In the genomic region with DNA sequence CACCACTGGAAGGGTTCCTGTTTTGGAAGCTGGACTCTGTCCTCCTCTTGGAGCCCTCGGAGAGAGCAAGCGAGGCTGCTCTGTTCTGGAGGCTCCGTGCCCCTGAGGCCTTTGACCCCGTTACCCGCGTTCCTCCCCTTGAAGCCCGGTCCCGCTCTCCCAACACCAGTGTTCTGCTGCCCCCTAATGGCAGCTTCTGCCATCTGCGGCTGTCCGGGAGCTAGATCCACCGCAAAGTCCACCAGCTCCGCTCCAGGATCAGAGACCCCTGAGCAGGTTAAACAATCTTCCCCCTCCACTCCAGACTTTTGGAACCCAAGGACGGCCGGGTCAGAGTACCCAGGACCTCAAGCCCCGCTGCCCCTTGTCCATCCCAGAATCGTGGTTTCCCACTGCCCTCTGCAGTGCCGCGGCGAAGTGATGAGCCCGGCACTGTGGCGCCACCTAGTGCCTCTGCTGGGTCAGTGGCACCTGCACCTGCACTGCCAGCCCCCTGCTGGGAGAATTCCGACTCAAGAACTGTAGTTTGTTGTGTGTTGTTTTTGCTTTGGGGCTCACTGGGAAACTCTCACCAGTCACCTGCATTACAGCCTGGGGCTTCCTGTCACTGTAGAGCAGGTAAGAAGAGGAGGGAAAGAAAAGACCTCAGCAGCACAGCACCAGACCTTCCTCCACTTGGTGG, we compare ENCODE assay signal across 8 cellular contexts.
A peak's percentile ranks its signal among the peaks of the same experiment; 100 is the strongest.
DNase-seq lines count a peak whose midpoint lies in the region; ATAC-seq, FAIRE-seq and TF ChIP-seq lines count a peak whose summit lies in the region.

No MANE protein-coding gene starts in this region.

- H3K4me1 ChIP-seq in rectal smooth muscle tissue (ENCODE audit: control insufficient read depth, insufficient read depth, low read length) (no peaks in the 10 kb centered on the region), aorta (ENCODE audit: control insufficient read depth in 1 of 2, insufficient read depth in 2 of 2, low read length in 2 of 2) (no peaks in the 10 kb centered on the region)

- H3K9ac ChIP-seq in rectal smooth muscle tissue (ENCODE audit: low read length) = no peak overlapping the region

- H3K27ac ChIP-seq in rectal smooth muscle tissue (ENCODE audit: low read depth, low read length) (no peak overlapping the region), aorta (ENCODE audit: low read depth in 1 of 2, low read length in 2 of 2) (no peak overlapping the region)

- H3K27me3 ChIP-seq in rectal smooth muscle tissue (ENCODE audit: control insufficient read depth, insufficient read depth, low read length) (no peaks in the 10 kb centered on the region), aorta (ENCODE audit: control insufficient read depth in 1 of 2, insufficient read depth in 2 of 2, low read length in 1 of 2) (peaks cover 0 to 2% of the 10 kb centered on the region in 2 donors)

- H3K4me3 ChIP-seq in rectal smooth muscle tissue (ENCODE audit: low read length) (peak overlapping the region; percentile 63), aorta (ENCODE audit: low read length in 2 of 2) (no peak overlapping the region)

- intact Hi-C loops in aorta (cut with DNase I) = loop anchor here (2.0 to 5.0 kb wide), 3 partner anchors 135 to 240 kb away; no protein-coding TSS in a partner anchor

- ATAC-seq in HG02970 (IDR thresholded peaks at IDR 0.05; ENCODE audit: low FRiP score, unreplicated experiment) (peak; percentile 83), aorta (ENCODE audit: low FRiP score) (peak; percentile 90)

- no peaks in the 10 kb centered on the region for H3K9me3 ChIP-seq in aorta (ENCODE audit: control insufficient read depth, low read length)

- peak; percentile 93 for FAIRE-seq in GM12891 (lab: Jason Lieb, UNC)

- no peak for TF ChIP-seq POLR2A in GM12891 (IDR thresholded peaks at IDR 0.05; ENCODE audit: low read depth, low read length)

- H3K36me3 ChIP-seq in rectal smooth muscle tissue (ENCODE audit: control insufficient read depth, insufficient read depth, low read length) (no peaks in the 10 kb centered on the region), aorta (ENCODE audit: control insufficient read depth in 1 of 2, insufficient read depth in 2 of 2, low read length in 1 of 2) (no peaks in the 10 kb centered on the region)

- DNase-seq in GM12891 (ENCODE audit: insufficient read length, low spot score) (peak; percentile 81), NCI-H1694 treated with DMSO at 0.1 percent for 48 hours (lab: John Stamatoyannopoulos, UW) (peak; percentile 86), T-helper 2 cell (peak; percentile 51 to 83 (median 71)), anterior cingulate cortex (lab: John Stamatoyannopoulos, UW) (peak in 55 of 58 donors; percentile 59 to 93 (median 80)), hepatic stellate cell (ENCODE audit: low spot score) (peak; percentile 89), aorta (peak; percentile 84 to 92)

- 2 to 4% methylated on average over 22 of the region's 22 CpGs for WGBS in aorta, 2 donors

TF ChIP-seq in GM12891, 5 proteins besides CTCF, POLR2A, EP300 and RAD21:
- TF ChIP-seq PAX5 (IDR thresholded peaks at IDR 0.05; ENCODE audit: insufficient read depth, low read length, severe bottlenecking) = peak; percentile 24
- no peak for TF ChIP-seq TAF1 (IDR thresholded peaks at IDR 0.05; ENCODE audit: low read depth, low read length)
